In the genomic region with DNA sequence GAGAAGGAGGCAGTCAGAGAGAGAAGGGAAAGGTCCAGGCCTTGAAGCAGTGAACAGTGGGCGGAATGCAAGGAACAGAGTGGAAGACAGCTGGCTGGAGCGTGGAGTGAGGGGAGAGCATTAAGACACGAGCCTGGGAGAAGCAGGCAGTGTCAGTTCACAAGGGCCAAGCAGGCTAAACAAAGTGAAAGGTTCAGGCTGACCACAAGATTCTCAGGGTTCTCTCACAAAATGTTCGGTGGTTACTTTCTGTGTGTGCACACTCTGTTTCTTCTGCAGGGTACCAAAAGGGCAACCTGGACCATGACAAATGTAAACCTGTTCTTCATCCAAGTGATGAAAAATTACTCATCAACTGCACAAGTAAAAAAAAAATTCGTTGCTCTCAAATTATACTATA, we compare ENCODE assay signal across 24 cellular contexts.
"Had no signal": no experiment of that assay in that cellular context is flagged by ENCODE, and none has a peak within 500 bp of the region (broad histone marks: within the 10 kb centered on the region; RNA-seq: fewer than 3 reads in every experiment).

No MANE protein-coding gene starts in this region.

- DNase-seq: colonic mucosa; cortex of kidney; effector CD8-positive, alpha-beta T cell; effector memory CD8-positive, alpha-beta T cell; erythroblast; esophagus squamous epithelium; foreskin fibroblast; foreskin melanocyte; gastrocnemius medialis; glutamatergic neuron; head of caudate nucleus; heart right ventricle; hippocampal formation; immature natural killer cell; left cardiac atrium; left lung; left ventricle myocardium superior; lower lobe of right lung; mesenchymal stem cell; mucosa of descending colon; naive B cell; naive thymus-derived CD8-positive, alpha-beta T cell had no signal

- H3K27ac ChIP-seq: colonic mucosa, epithelial cell of prostate, esophagus squamous epithelium, gastrocnemius medialis, heart right ventricle, left lung, lower lobe of right lung had no signal

- H3K36me3 ChIP-seq: colonic mucosa, esophagus squamous epithelium, gastrocnemius medialis, heart right ventricle, left lung, lower lobe of right lung had no signal

- H3K9me3 ChIP-seq: colonic mucosa, gastrocnemius medialis, mucosa of descending colon had no signal

- H3K4me3 ChIP-seq: colonic mucosa, esophagus squamous epithelium, gastrocnemius medialis, heart right ventricle, left lung, lower lobe of right lung, mucosa of descending colon had no signal

- H3K4me1 ChIP-seq: colonic mucosa, esophagus squamous epithelium, gastrocnemius medialis, heart right ventricle, left lung, lower lobe of right lung had no signal

- ATAC-seq: effector memory CD8-positive, alpha-beta T cell; esophagus mucosa; gastrocnemius medialis; heart right ventricle; left cardiac atrium; left lung; left ventricle myocardium superior; lower lobe of right lung; mucosa of descending colon; naive thymus-derived CD8-positive, alpha-beta T cell had no signal

- H3K27me3 ChIP-seq: colonic mucosa, esophagus squamous epithelium, gastrocnemius medialis, heart right ventricle, left lung had no signal
